Comparison of ENCODE assay signal across 9 cellular contexts in the genomic region with DNA sequence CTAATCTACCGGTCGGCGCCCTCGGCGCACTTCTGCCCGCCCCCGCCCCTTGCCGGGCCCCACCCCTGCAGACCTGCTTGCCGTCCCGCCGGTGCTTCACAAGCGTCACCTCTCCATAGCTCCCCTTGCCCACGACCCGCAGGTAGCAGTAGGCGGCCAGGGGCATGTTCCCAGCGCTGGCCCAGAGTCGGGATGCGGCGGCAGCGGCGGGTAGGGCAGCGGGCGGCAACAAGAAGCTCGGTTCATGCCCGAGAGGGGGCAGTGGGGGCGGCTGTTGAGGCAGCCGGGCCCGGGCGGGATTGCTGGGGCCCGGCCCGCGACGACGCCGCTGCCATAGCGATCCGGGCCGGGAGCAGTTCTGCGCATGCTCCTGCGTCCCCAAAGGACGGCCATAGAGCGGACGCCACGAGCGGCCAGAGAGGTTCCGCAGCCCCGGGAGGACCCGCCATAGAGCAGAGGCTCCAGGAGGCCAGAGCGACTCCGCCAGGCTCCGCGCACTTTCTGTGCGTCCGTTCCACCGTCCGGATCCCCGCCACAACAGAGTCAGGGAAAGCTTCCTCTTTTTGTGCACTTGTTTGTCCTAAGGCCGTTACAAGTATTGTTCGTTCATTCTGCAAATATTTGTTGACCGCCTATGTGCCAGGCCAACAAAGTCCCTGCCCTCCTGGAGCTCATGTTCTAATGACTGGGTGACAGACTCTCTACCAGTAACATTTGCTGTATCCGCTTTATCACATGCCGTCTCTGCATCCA. TPM values are rescaled to one million over a fixed set of nuclear protein-coding genes. Genes with fewer than 3 reads are reported as not detected.
A peak's percentile ranks its signal among the peaks of the same experiment; 100 is the strongest.
DNase-seq lines count a peak whose midpoint lies in the region; ATAC-seq, FAIRE-seq and TF ChIP-seq lines count a peak whose summit lies in the region.
"Had no signal": no experiment of that assay in that cellular context is flagged by ENCODE, and none has a peak within 500 bp of the region (broad histone marks: within the 10 kb centered on the region; RNA-seq: fewer than 3 reads in every experiment).

A gene (minus strand): TSS at position 360 of the 753 bp plus-strand sequence. CDS start 194 bp downstream, at position 166.

- peak within 1 kb of the TSS; percentile 91 to 94 for H3K9ac ChIP-seq in kidney (ENCODE audit: low read length in 2 of 2)

- H3K36me3 ChIP-seq in kidney (ENCODE audit: control insufficient read depth in 1 of 2, insufficient read depth in 2 of 2, low read length in 2 of 2), result peaks cover 4 to 5% of the 10 kb centered on the region in 2 donors

- TF ChIP-seq CTCF in kidney (IDR thresholded peaks at IDR 0.05; ENCODE audit: borderline replicate concordance, extremely low read depth, insufficient read depth), result no peak

- intact Hi-C loops in kidney (cut with DNase I), result no loop called here

- peak within 1 kb of the TSS; percentile 69 to 72 for H3K27ac ChIP-seq in kidney (ENCODE audit: low read depth in 2 of 2, low read length in 2 of 2)

- H3K9me3 ChIP-seq in kidney (ENCODE audit: control insufficient read depth in 1 of 2, low read length in 2 of 2), result no peaks in the 10 kb centered on the region

- no peak for FAIRE-seq in kidney (lab: Jason Lieb, UNC)
- FAIRE-seq: endometrium had no signal

- H3K4me1 ChIP-seq in kidney (ENCODE audit: control insufficient read depth in 1 of 2, insufficient read depth in 1 of 2, low read depth in 1 of 2, low read length in 2 of 2), result peaks cover 3 to 5% of the 10 kb centered on the region in 2 donors

- peak; percentile 98 for TF ChIP-seq POLR2A in GM19099 (IDR thresholded peaks at IDR 0.05; ENCODE audit: extremely low read depth, insufficient read length, low read depth)

- peak; percentile 93 for DNase-seq in Ammon's horn (ENCODE audit: low spot score)
- DNase-seq in NCI-H460 (ENCODE audit: extremely low read depth, low read depth), result peak; percentile 85
- peak; percentile 84 for DNase-seq in activated CD4-positive, CD25-positive, alpha-beta regulatory T cell treated with anti-CD3 and anti-CD28 coated beads, Interleukin-2, amount 50 U/mL, for 72 hours
- peak; percentile 20 to 77 for DNase-seq in cerebellar nuclear complex (lab: John Stamatoyannopoulos, UW)
- DNase-seq in kidney, result peak; percentile 98
- peak; percentile 67 to 78 for DNase-seq in stimulated activated CD4-positive, alpha-beta T cell treated with anti-CD3 and anti-CD28 coated beads, Interleukin-15, amount 100 ng/mL, for 1 hour (ENCODE audit: low read depth in 1 of 2, low spot score in 1 of 2)

- ATAC-seq in HG03378 (IDR thresholded peaks at IDR 0.05; ENCODE audit: unreplicated experiment), result peak; percentile 82

- peak within 1 kb of the TSS; percentile 98 to 100 for H3K4me3 ChIP-seq in kidney (ENCODE audit: low read length in 2 of 2)

RNA-seq across cellular contexts. Expression of the gene that starts here (rescaled TPM):
- 24.2 and 26.7 TPM in 2 replicates for total RNA-seq in NCI-H460 (2014; rRNA removed; shearing (Covaris generic))
- 17.6 and 43.9 TPM in 2 replicates for polyA plus RNA-seq in NCI-H460 (2014; cell fraction: nucleus; rRNA removed)
- total RNA-seq in kidney, result 27.9 TPM
- polyA plus RNA-seq in kidney (ENCODE audit: insufficient read depth, low read depth, low replicate concordance), result 5.5 TPM

Comparison
In these comparisons a context has a peak if more than half of its experiments do, and no peak if none do; other contexts are left out.
1. Peak in every context shown above with its lines: DNase-seq, ATAC-seq, H3K4me3 ChIP-seq and H3K27ac ChIP-seq.